ENCODE assay signal across 8 cellular contexts in genomic region chr12:76763746-76764675, GRCh38. TPM values are rescaled to one million over a fixed set of nuclear protein-coding genes. Genes with fewer than 3 reads are reported as not detected.
DNase-seq lines count a peak whose midpoint lies in the region; ATAC-seq, FAIRE-seq and TF ChIP-seq lines count a peak whose summit lies in the region.

Gene ZDHHC17, plus strand, starts transcription at chr12:76764115. Its CDS starts 122 bp downstream, at chr12:76764237.

- DNase-seq in NCI-H1417 treated with DMSO at 0.1 percent for 48 hours (lab: John Stamatoyannopoulos, UW) (peak; percentile 88), SW 1271 (lab: John Stamatoyannopoulos, UW) (peak; percentile 69 to 91), Right ventricle myocardium superior (peak; percentile 96), pancreas (peak; percentile 94 to 97 (median 95)), thyroid gland (peak; percentile 90 to 92)
- peak; percentile 83 for DNase-seq in activated naive CD8-positive, alpha-beta T cell treated with anti-CD3 and anti-CD28 coated beads, Interleukin-2, amount 50 U/mL, for 16 hours (ENCODE audit: low read depth, low spot score)

- TF ChIP-seq POLR2A in thyroid gland (IDR thresholded peaks at IDR 0.05): peak in 1 of 2 donors; percentile 78

- H3K4me1 ChIP-seq in pancreas: peaks cover 3 to 21% (median 18%) of the 10 kb centered on the region in 3 donors
- peaks cover 0 to 14% of the 10 kb centered on the region in 2 donors for H3K4me1 ChIP-seq in thyroid gland

- TF ChIP-seq CTCF in GM12875 (IDR thresholded peaks at IDR 0.05; ENCODE audit: borderline replicate concordance, insufficient read depth, low read depth, low read length): no peak
- no peak for TF ChIP-seq CTCF in pancreas (IDR thresholded peaks at IDR 0.05)
- TF ChIP-seq CTCF in thyroid gland (IDR thresholded peaks at IDR 0.05): peak in 1 of 6 experiments; percentile 18

- no peak for FAIRE-seq in pancreas (lab: Jason Lieb, UNC)

- H3K36me3 ChIP-seq in pancreas (no peaks in the 10 kb centered on the region), thyroid gland (no peaks in the 10 kb centered on the region)

- intact Hi-C loops in Right ventricle myocardium superior (cut with DNase I) (no loop called here), pancreas (cut with DNase I) (no loop called here), thyroid gland (cut with DNase I) (no loop called here)

- WGBS in pancreas, 2 donors: 0 to 1% methylated on average over 76 to 93 of the region's 93 CpGs
- 0% methylated on average over 30 to 36 of the region's 93 CpGs for WGBS in thyroid gland, 2 donors

- H3K4me3 ChIP-seq in GM12875 (ENCODE audit: low read depth, low read length) (peak within 1 kb of the TSS; percentile 90), pancreas (peak within 1 kb of the TSS; percentile 55 to 81 (median 78)), thyroid gland (replicated peaks in 1 of 3) (peak within 1 kb of the TSS; percentile 51 to 97 (median 53))

- H3K27me3 ChIP-seq in pancreas: no peaks in the 10 kb centered on the region
- no peaks in the 10 kb centered on the region for H3K27me3 ChIP-seq in thyroid gland

- H3K9me3 ChIP-seq in pancreas (no peaks in the 10 kb centered on the region), thyroid gland (no peaks in the 10 kb centered on the region)

- ATAC-seq in HG02798 (IDR thresholded peaks at IDR 0.05; ENCODE audit: poor library complexity, unreplicated experiment): peak; percentile 92
- peak; percentile 96 for ATAC-seq in Right ventricle myocardium superior (ENCODE audit: poor library complexity)
- ATAC-seq in pancreas: peak; percentile 88 to 96 (median 94)

- H3K27ac ChIP-seq in pancreas (peak within 1 kb of the TSS; percentile 91 to 97 (median 94)), thyroid gland (peak within 1 kb of the TSS; percentile 95 to 99 (median 96))

RNA-seq across cellular contexts. Expression of gene ZDHHC17, which starts in this region (rescaled TPM):
- 17.5 TPM for total RNA-seq in Right ventricle myocardium superior
- 10 to 100 TPM in 5 of 6 donors, 1 to 10 TPM in 1; 9.8 to 24.3 (median 14.4) TPM for total RNA-seq in pancreas
- 10 to 100 TPM in 1 of 2 donors, 1 to 10 TPM in 1; 9.5 to 18.8 TPM for polyA plus RNA-seq in pancreas
- total RNA-seq in thyroid gland: 100 to 1,000 TPM in 1 of 4 donors, 10 to 100 TPM in 3; 30.8 to 120 (median 53.4) TPM

Comparison
In these comparisons a context has a peak if more than half of its experiments do, and no peak if none do; other contexts are left out.
1. Peak in every context shown above with its lines: DNase-seq, ATAC-seq, H3K4me3 ChIP-seq and H3K27ac ChIP-seq.